ENCODE assay signal across 17 cellular contexts in the genomic region with DNA sequence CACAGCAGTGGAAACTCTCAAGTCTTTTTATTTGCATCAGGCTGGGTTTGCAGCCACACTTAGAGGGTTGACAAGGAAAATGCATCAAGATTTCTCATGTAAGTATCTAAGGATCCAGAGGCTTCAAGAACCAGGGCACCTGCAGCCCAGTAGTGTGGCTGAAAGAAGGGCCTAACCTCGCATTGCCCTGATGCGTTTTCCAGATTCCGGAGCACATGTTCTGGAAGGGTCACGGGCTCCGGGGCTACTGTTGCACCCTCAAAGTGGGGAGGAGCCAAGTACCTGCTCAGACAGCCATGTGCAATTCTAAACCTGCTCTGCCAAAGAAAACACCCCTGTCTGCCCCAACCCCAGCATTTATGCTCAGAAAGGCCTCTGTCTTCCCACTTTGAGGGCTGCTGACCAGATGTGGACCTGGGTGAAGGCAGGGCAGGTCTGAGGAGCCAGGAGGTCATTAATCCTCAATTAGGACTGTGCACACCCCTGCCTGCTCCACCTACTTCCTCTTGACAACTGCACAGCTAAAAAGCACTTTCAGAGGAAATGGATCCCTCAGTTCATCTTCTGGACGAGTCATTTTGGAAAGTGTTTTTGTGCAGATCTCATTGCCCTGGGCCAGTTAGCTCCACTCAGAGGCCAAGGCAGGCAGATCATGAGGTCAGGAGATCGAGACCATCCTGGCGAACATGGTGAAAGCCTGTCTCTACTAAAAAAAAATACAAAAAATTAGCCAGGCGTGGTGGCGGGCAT.
A peak's percentile ranks its signal among the peaks of the same experiment; 100 is the strongest.
DNase-seq lines count a peak whose midpoint lies in the region; ATAC-seq, FAIRE-seq and TF ChIP-seq lines count a peak whose summit lies in the region.
"Had no signal": no experiment of that assay in that cellular context is flagged by ENCODE, and none has a peak within 500 bp of the region (broad histone marks: within the 10 kb centered on the region; RNA-seq: fewer than 3 reads in every experiment).

No MANE protein-coding gene starts in this region.

- no peak overlapping the region for H2BK120ac ChIP-seq in H1 (replicated peaks; ENCODE audit: low read depth, low read length)

- no peak overlapping the region for H2BK5ac ChIP-seq in H1 (ENCODE audit: low read depth, low read length)

- peaks cover 26% of the 10 kb centered on the region for H3K4me1 ChIP-seq in GM23248 (ENCODE audit: insufficient read depth)
- H3K4me1 ChIP-seq in H1 (replicated peaks in 1 of 4; ENCODE audit: control insufficient read depth in 3 of 4, insufficient read depth in 4 of 4, low read length in 3 of 4), result no peaks in the 10 kb centered on the region
- H3K4me1 ChIP-seq in OCI-LY7 (ENCODE audit: insufficient read depth, low read length, poor library complexity, severe bottlenecking), result no peaks in the 10 kb centered on the region
- H3K4me1 ChIP-seq: SJSA1 had no signal

- TF ChIP-seq POLR2A in H1 (IDR thresholded peaks at IDR 0.05; ENCODE audit: control extremely low read depth in 1 of 2, low read depth in 2 of 2, low read length in 2 of 2), result no peak

- H2AK5ac ChIP-seq in H1 (ENCODE audit: low read depth, low read length), result no peak overlapping the region

- no peaks in the 10 kb centered on the region for H3K27me3 ChIP-seq in GM23248 (replicated peaks; ENCODE audit: insufficient read depth)
- H3K27me3 ChIP-seq in H1 (replicated peaks in 1 of 4; ENCODE audit: control insufficient read depth in 3 of 4, extremely low read depth in 1 of 4, insufficient read depth in 3 of 4, low read length in 3 of 4), result no peaks in the 10 kb centered on the region
- H3K27me3 ChIP-seq: SJSA1 had no signal

- H3K9me3 ChIP-seq in GM23248 (ENCODE audit: low read depth) (no peaks in the 10 kb centered on the region), H1 (ENCODE audit: insufficient read depth in 2 of 2, low read depth in 1 of 2, low read length in 1 of 2) (no peaks in the 10 kb centered on the region), OCI-LY7 (ENCODE audit: low read length) (no peaks in the 10 kb centered on the region)
- H3K9me3 ChIP-seq: SJSA1 had no signal

- no peaks in the 10 kb centered on the region for H3K79me1 ChIP-seq in H1 (ENCODE audit: low read depth, low read length)

- H3K18ac ChIP-seq in H1 (ENCODE audit: extremely low read depth, low read length), result no peak overlapping the region

- H3K23ac ChIP-seq in H1 (ENCODE audit: insufficient read length), result no peak overlapping the region

- H2BK20ac ChIP-seq in H1 (ENCODE audit: low read length), result no peak overlapping the region

- H4K8ac ChIP-seq in H1 (ENCODE audit: extremely low read depth, insufficient read depth, low read length), result no peak overlapping the region

- H3K4me2 ChIP-seq in GM23248 (ENCODE audit: unreplicated experiment) (peak overlapping the region; percentile 62), H1 (ENCODE audit: insufficient read depth in 1 of 2, low read depth in 2 of 2, low read length in 2 of 2) (no peak overlapping the region), OCI-LY7 (ENCODE audit: low read length) (no peak overlapping the region)

- in situ Hi-C loops in GM23248 (cut with MboI), result no loop called here

- no peaks in the 10 kb centered on the region for H3K79me2 ChIP-seq in GM23248 (ENCODE audit: insufficient read depth)
- H3K79me2 ChIP-seq in H1 (ENCODE audit: control insufficient read depth in 1 of 2, insufficient read depth in 2 of 2, low read length in 2 of 2), result no peaks in the 10 kb centered on the region
- H3K79me2 ChIP-seq in OCI-LY7 (ENCODE audit: insufficient read depth, low read depth, low read length), result no peaks in the 10 kb centered on the region

- POLR2A ChIA-PET in H1 (lab: Charles Lee; ENCODE audit: partially characterized antibody) (no interaction called here), OCI-LY7 (lab: Charles Lee) (no interaction called here)

- no peak for TF ChIP-seq RAD21 in H1 (IDR thresholded peaks at IDR 0.05 in 1 of 2, conservative IDR thresholded peaks at IDR 0.05 in 1 of 2; ENCODE audit: low read depth in 2 of 2, low read length in 2 of 2)

- H3F3A ChIP-seq in GM23248 (ENCODE audit: insufficient read depth), result 0 out of 2 replicates have a peak, but pooled peaks cover 6% of the 10 kb centered on the region

- H3K9me2 ChIP-seq in GM23248 (ENCODE audit: insufficient read depth) (no peaks in the 10 kb centered on the region), OCI-LY7 (ENCODE audit: insufficient read depth, low read length) (no peaks in the 10 kb centered on the region)

- intact Hi-C loops in sciatic nerve (cut with DNase I), result no loop called here
- intact Hi-C loops in OCI-LY7 (cut with micrococcal nuclease; ENCODE audit: unreplicated experiment), result no loop called here

- H2AFZ ChIP-seq in GM23248 (0 out of 2 replicates have a peak overlapping the region, but pooled peaks have one; percentile 66), H1 (ENCODE audit: low read length) (peak overlapping the region; percentile 88; the same call in 1 of the 2 replicates), OCI-LY7 (ENCODE audit: low read length) (no peak overlapping the region)

- no TSS peak for BruUV-seq in OCI-LY7 (replicated peaks; lab: Mats Ljungman, UMichigan)

- H2BK15ac ChIP-seq in H1 (ENCODE audit: low read length), result 0 out of 2 replicates have a peak overlapping the region, but pooled peaks have one; percentile 72

- CTCF ChIA-PET in H1 (lab: Charles Lee; ENCODE audit: partially characterized antibody) (interaction anchor here (1.1 kb wide), 1 partner anchor 11 kb away, joined by 3 read pairs; no protein-coding TSS in a partner anchor), OCI-LY7 (lab: Charles Lee; ENCODE audit: unreplicated experiment) (no interaction called here)

- no peak overlapping the region for H2BK12ac ChIP-seq in H1 (ENCODE audit: low read depth, low read length)

- H4K91ac ChIP-seq in H1 (replicated peaks; ENCODE audit: insufficient read length, low read length), result no peak overlapping the region

- TF ChIP-seq CTCF in H1 (IDR thresholded peaks at IDR 0.05; ENCODE audit: control extremely low read depth in 1 of 3, insufficient read depth in 1 of 3, low read depth in 1 of 3, low read length in 3 of 3) (no peak), OCI-LY7 (conservative IDR thresholded peaks at IDR 0.05; ENCODE audit: low read length) (no peak)

- no peaks in the 10 kb centered on the region for H4K20me1 ChIP-seq in GM23248 (ENCODE audit: insufficient read depth)
- H4K20me1 ChIP-seq in H1 (replicated peaks in 1 of 2; ENCODE audit: control insufficient read depth in 1 of 2, insufficient read depth in 2 of 2, low read length in 2 of 2), result no peaks in the 10 kb centered on the region
- H4K20me1 ChIP-seq in OCI-LY7 (ENCODE audit: insufficient read depth, low read length), result no peaks in the 10 kb centered on the region

- no peak overlapping the region for H3K14ac ChIP-seq in H1 (ENCODE audit: insufficient read length)

- no peaks in the 10 kb centered on the region for H3K36me3 ChIP-seq in GM23248 (ENCODE audit: low read depth)
- no peaks in the 10 kb centered on the region for H3K36me3 ChIP-seq in H1 (ENCODE audit: control insufficient read depth in 2 of 4, insufficient read depth in 4 of 4, low read length in 3 of 4)
- H3K36me3 ChIP-seq in OCI-LY7 (ENCODE audit: insufficient read depth, low read length), result no peaks in the 10 kb centered on the region
- H3K36me3 ChIP-seq: SJSA1 had no signal

- no peaks in the 10 kb centered on the region; the same call in 1 of the 2 replicates for H3K23me2 ChIP-seq in H1 (ENCODE audit: low read depth, low read length)

- WGBS in GM23248 (ENCODE audit: low coverage in 1 of 2, low lambda C conversion rate in 2 of 2, missing lambda C conversion rate in 2 of 2), 2 experiments, result 46 to 54% methylated on average over 8 to 10 of the region's 10 CpGs
- WGBS in H1 (ENCODE audit: extremely low coverage in 1 of 2, insufficient coverage in 1 of 2, insufficient read length in 1 of 2, insufficient replicate concordance in 2 of 2, low coverage in 1 of 2, low lambda C conversion rate in 2 of 2, missing lambda C conversion rate in 1 of 2), 2 experiments, result 91% methylated on average over 10 of the region's 10 CpGs; no CpG with 5 or more reads in 1 of the 2 experiments

- H3K4ac ChIP-seq in H1 (replicated peaks; ENCODE audit: insufficient read length, low read depth, low read length), result no peak overlapping the region

- no peak overlapping the region for H3K4me3 ChIP-seq in GM23248
- no peak overlapping the region for H3K4me3 ChIP-seq in H1 (ENCODE audit: extremely low read depth in 1 of 4, insufficient read depth in 2 of 4, low read depth in 3 of 4, low read length in 4 of 4)
- H3K4me3 ChIP-seq in OCI-LY7 (ENCODE audit: low read depth, low read length, poor library complexity, severe bottlenecking), result no peak overlapping the region
- H3K4me3 ChIP-seq: SJSA1 had no signal

- no peak for FAIRE-seq in H1 (lab: Jason Lieb, UNC)

- ATAC-seq in sciatic nerve, result peak; percentile 50
- ATAC-seq: T-cell had no signal

- no peak overlapping the region for H3K9ac ChIP-seq in GM23248
- no peak overlapping the region for H3K9ac ChIP-seq in H1 (replicated peaks in 1 of 4; ENCODE audit: extremely low read depth in 1 of 4, low read depth in 3 of 4, low read length in 3 of 4)

- H4K5ac ChIP-seq in H1 (ENCODE audit: insufficient read length, low read depth, low read length), result no peak overlapping the region

- H3K27ac ChIP-seq in GM23248, result no peak overlapping the region
- H3K27ac ChIP-seq in H1 (ENCODE audit: low read depth, low read length), result no peak overlapping the region
- H3K27ac ChIP-seq in OCI-LY7 (ENCODE audit: low read depth, low read length, poor library complexity, severe bottlenecking), result no peak overlapping the region
- H3K27ac ChIP-seq: C4-2B, SJSA1 had no signal

- DNase-seq in GM23248 (peak; percentile 20), NCI-H69 (lab: John Stamatoyannopoulos, UW) (peak; percentile 36), H1 (ENCODE audit: low read depth in 1 of 2, low spot score in 2 of 2) (no peak), sciatic nerve (ENCODE audit: low spot score) (no peak), OCI-LY7 (ENCODE audit: low spot score) (no peak), occipital lobe (lab: John Stamatoyannopoulos, UW) (no peak)
- DNase-seq in NK-92 treated with Interleukin-12 subunit alpha and Interleukin-12 subunit beta, amount 100 ng/mL, for 24 hours (lab: John Stamatoyannopoulos, UW), result no peak
- DNase-seq in activated CD4-positive, alpha-beta T cell treated with anti-CD3 and anti-CD28 coated beads, Interleukin-2, amount 50 U/mL, for 1 hour, result no peak
- DNase-seq: AML-193, DMS79, GOT3, NCI-H187, NCI-H2107, NCI-H510A, T-cell had no signal

- TF ChIP-seq EP300 in H1 (IDR thresholded peaks at IDR 0.05; ENCODE audit: borderline replicate concordance in 1 of 2, low read depth in 2 of 2, low read length in 2 of 2), result no peak

- no peak overlapping the region for H3K56ac ChIP-seq in H1 (replicated peaks; ENCODE audit: insufficient read length, low read depth, low read length)

TF ChIP-seq in H1, 55 proteins besides CTCF, POLR2A, EP300 and RAD21 (continues in another document):
- TF ChIP-seq BCL11A (IDR thresholded peaks at IDR 0.05; ENCODE audit: low read depth in 2 of 2, low read length in 2 of 2) (no peak), KDM5A (IDR thresholded peaks at IDR 0.05; ENCODE audit: low read length) (no peak), CHD1 (IDR thresholded peaks at IDR 0.05; ENCODE audit: low read depth, low read length) (no peak), SIRT6 (IDR thresholded peaks at IDR 0.05; ENCODE audit: low read length) (no peak)

Comparison
In these comparisons a context has a peak if more than half of its experiments do, and no peak if none do; other contexts are left out.
1. DNase-seq: peak in GM23248 (single experiment) and NCI-H69 (single experiment); none in H1 (0 of 2), sciatic nerve (single experiment), NK-92 treated with Interleukin-12 subunit alpha and Interleukin-12 subunit beta, amount 100 ng/mL, for 24 hours (single experiment), OCI-LY7 (single experiment), activated CD4-positive, alpha-beta T cell treated with anti-CD3 and anti-CD28 coated beads, Interleukin-2, amount 50 U/mL, for 1 hour (single experiment) and occipital lobe (single experiment).